ENCODE assay signal across 26 cellular contexts in the genomic region with DNA sequence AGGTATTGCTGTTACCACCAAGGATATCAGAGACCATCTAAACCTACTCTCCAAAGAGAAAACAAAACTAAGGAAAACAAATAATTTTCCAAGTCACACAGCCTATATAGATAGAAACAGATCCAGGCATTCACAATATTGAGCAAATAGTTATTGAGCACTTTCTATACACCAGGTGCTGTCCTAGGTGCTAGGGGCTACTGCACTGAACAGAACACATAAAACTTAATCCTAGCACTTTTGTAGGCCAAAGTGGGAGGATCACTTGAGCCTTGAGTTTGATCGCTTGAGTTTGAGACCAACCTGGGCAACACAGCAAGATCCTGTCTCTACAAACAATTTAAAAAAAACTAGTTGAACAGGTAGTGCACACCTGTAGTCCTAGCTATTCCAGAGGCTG.
"Had no signal": no experiment of that assay in that cellular context is flagged by ENCODE, and none has a peak within 500 bp of the region (broad histone marks: within the 10 kb centered on the region; RNA-seq: fewer than 3 reads in every experiment).

No MANE protein-coding gene starts in this region.

- H3K4me3 Mint-ChIP-seq: immature natural killer cell; naive thymus-derived CD8-positive, alpha-beta T cell; nephron; neural crest cell; stimulated activated effector memory CD8-positive, alpha-beta T cell treated with anti-CD3 and anti-CD28 coated beads, Interleukin-12 subunit alpha, Interleukin-12 subunit beta, amount 100 ng/mL, for 72 hours; stimulated activated naive CD8-positive, alpha-beta T cell treated with anti-CD3 and anti-CD28 coated beads, Interleukin-15, Interleukin-2, amounts not matched to agents 100 ng/mL and 50 ng/mL, for 24 hours had no signal

- H3K27me3 ChIP-seq: left lung, pancreas, tibial nerve, upper lobe of left lung had no signal

- H3K27me3 Mint-ChIP-seq: naive thymus-derived CD8-positive, alpha-beta T cell; stimulated activated naive CD8-positive, alpha-beta T cell treated with anti-CD3 and anti-CD28 coated beads, Interleukin-15, Interleukin-2, amounts not matched to agents 100 ng/mL and 50 ng/mL, for 24 hours had no signal

- H3K4me3 ChIP-seq: left lung, lower lobe of right lung, pancreas, prostate gland, skin epidermis, tibial nerve, upper lobe of left lung had no signal

- H3K27ac ChIP-seq: left lung, lower lobe of right lung, pancreas, prostate gland, skin epidermis, tibial nerve, upper lobe of left lung had no signal

- H3K4me1 Mint-ChIP-seq: immature natural killer cell, nephron, neural crest cell had no signal

- H3K27ac Mint-ChIP-seq: immature natural killer cell; naive thymus-derived CD8-positive, alpha-beta T cell; nephron; stimulated activated effector memory CD8-positive, alpha-beta T cell treated with anti-CD3 and anti-CD28 coated beads, Interleukin-12 subunit alpha, Interleukin-12 subunit beta, amount 100 ng/mL, for 72 hours; stimulated activated naive CD8-positive, alpha-beta T cell treated with anti-CD3 and anti-CD28 coated beads, Interleukin-15, Interleukin-2, amounts not matched to agents 100 ng/mL and 50 ng/mL, for 24 hours had no signal

- H3K9me3 ChIP-seq: left lung, lower lobe of right lung, pancreas, prostate gland, tibial nerve, upper lobe of left lung had no signal

- DNase-seq: hypothalamus; immature natural killer cell; kidney; left colon; left lung; lower lobe of right lung; mammary epithelial cell; mesenchymal stem cell; naive thymus-derived CD8-positive, alpha-beta T cell; nucleus accumbens; pancreas; posterior cingulate gyrus; retina; right cardiac atrium; stimulated activated CD4-positive, alpha-beta T cell treated with anti-CD3 and anti-CD28 coated beads, Interleukin-4, amount 100 ng/mL, for 24 hours; stimulated activated naive CD4-positive, alpha-beta T cell; substantia nigra; upper lobe of left lung had no signal

- H3K4me1 ChIP-seq: left lung, lower lobe of right lung, pancreas, prostate gland, upper lobe of left lung had no signal

- ATAC-seq: left colon; left lung; lower lobe of right lung; naive thymus-derived CD8-positive, alpha-beta T cell; pancreas; right cardiac atrium; sciatic nerve; stimulated activated effector memory CD8-positive, alpha-beta T cell treated with anti-CD3 and anti-CD28 coated beads, Interleukin-12 subunit alpha, Interleukin-12 subunit beta, amount 100 ng/mL, for 72 hours had no signal

- H3K9me3 Mint-ChIP-seq: immature natural killer cell; stimulated activated effector memory CD8-positive, alpha-beta T cell treated with anti-CD3 and anti-CD28 coated beads, Interleukin-12 subunit alpha, Interleukin-12 subunit beta, amount 100 ng/mL, for 72 hours had no signal
